In the genomic region with DNA sequence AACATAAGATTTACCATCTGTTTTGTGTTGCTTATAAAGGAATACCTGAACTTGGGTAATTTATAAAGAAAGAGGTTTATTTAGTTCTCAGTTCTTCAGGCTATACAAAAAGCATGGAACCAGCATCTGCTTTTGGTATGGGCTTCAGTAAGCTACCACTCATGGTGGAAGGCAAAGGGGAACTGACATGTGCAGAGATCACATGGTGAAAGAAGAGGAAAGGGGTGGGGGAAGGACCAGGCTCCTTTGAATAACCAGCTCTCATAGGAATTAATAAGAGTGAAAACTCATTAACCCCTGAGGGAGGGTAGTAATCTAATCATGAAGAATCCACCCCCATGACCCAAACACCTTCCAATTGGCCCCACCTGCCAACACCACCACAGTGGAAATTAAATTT, we compare ENCODE assay signal across 23 cellular contexts.
"Had no signal": no experiment of that assay in that cellular context is flagged by ENCODE, and none has a peak within 500 bp of the region (broad histone marks: within the 10 kb centered on the region; RNA-seq: fewer than 3 reads in every experiment).

No MANE protein-coding gene starts in this region.

- FAIRE-seq: frontal cortex, keratinocyte, pancreas, small intestine had no signal

- H3K4me1 ChIP-seq: lower lobe of right lung, pancreas, right lobe of liver, suprapubic skin, transverse colon, upper lobe of right lung, uterus had no signal

- ATAC-seq: left ventricle myocardium superior; lower lobe of right lung; mucosa of descending colon; natural killer cell treated with Interleukin-12 subunit alpha and Interleukin-12 subunit beta and Interleukin-15 and Interleukin-18, amount 100 ng/mL, for 72 hours; pancreas; right lobe of liver; stimulated activated naive CD8-positive, alpha-beta T cell treated with anti-CD3 and anti-CD28 coated beads, Interleukin-15, amount 100 ng/mL, for 72 hours; upper lobe of right lung had no signal

- H3K27me3 Mint-ChIP-seq: naive B cell; stimulated activated naive CD8-positive, alpha-beta T cell treated with anti-CD3 and anti-CD28 coated beads, Interleukin-15, amount 100 ng/mL, for 72 hours had no signal

- H3K27ac Mint-ChIP-seq: mesothelial cell of epicardium; natural killer cell treated with Interleukin-12 subunit alpha and Interleukin-12 subunit beta and Interleukin-15 and Interleukin-18, amount 100 ng/mL, for 72 hours had no signal

- DNase-seq: dorsolateral prefrontal cortex; effector CD4-positive, alpha-beta T cell; left ventricle myocardium superior; lower lobe of right lung; mucosa of descending colon; naive B cell; pancreas; right lobe of liver; small intestine; stimulated activated CD4-positive, alpha-beta T cell treated with anti-CD3 and anti-CD28 coated beads, Interleukin-15, amount 100 ng/mL, for 24 hours; stimulated activated CD4-positive, alpha-beta T cell treated with anti-CD3 and anti-CD28 coated beads, Interleukin-2, amount 100 ng/mL, for 48 hours; stimulated activated naive CD4-positive, alpha-beta T cell; stimulated activated naive CD8-positive, alpha-beta T cell treated with anti-CD3 and anti-CD28 coated beads, Interleukin-15, amount 100 ng/mL, for 72 hours; transverse colon; upper lobe of right lung; uterus had no signal

- H3K27ac ChIP-seq: dorsolateral prefrontal cortex, lower lobe of right lung, neutrophil, pancreas, right lobe of liver, suprapubic skin, transverse colon, upper lobe of right lung, uterus had no signal

- H3K4me3 Mint-ChIP-seq: mesothelial cell of epicardium; natural killer cell treated with Interleukin-12 subunit alpha and Interleukin-12 subunit beta and Interleukin-15 and Interleukin-18, amount 100 ng/mL, for 72 hours; neural crest cell had no signal

- H3K4me3 ChIP-seq: dorsolateral prefrontal cortex, lower lobe of right lung, mucosa of descending colon, pancreas, right lobe of liver, suprapubic skin, transverse colon, upper lobe of right lung, uterus had no signal

- H3K27me3 ChIP-seq: neutrophil, pancreas, right lobe of liver, suprapubic skin, transverse colon, upper lobe of right lung, uterus had no signal
